20 cellular contexts compared by ENCODE assay signal in genomic region chr4:126727461-126727860, GRCh38.
DNase-seq lines count a peak whose midpoint lies in the region; FAIRE-seq and TF ChIP-seq lines count a peak whose summit lies in the region.
"Had no signal": no experiment of that assay in that cellular context is flagged by ENCODE, and none has a peak within 500 bp of the region (broad histone marks: within the 10 kb centered on the region; RNA-seq: fewer than 3 reads in every experiment).

No MANE protein-coding gene starts in this region.

- H2BK15ac ChIP-seq in mesenchymal stem cell (ENCODE audit: low read depth, poor library complexity, severe bottlenecking): no peak overlapping the region

- no peak overlapping the region for H2AFZ ChIP-seq in mesenchymal stem cell (ENCODE audit: low read depth, low read length)
- H2AFZ ChIP-seq: GM23338 had no signal

- H3K14ac ChIP-seq in mesenchymal stem cell (ENCODE audit: low read length in 2 of 2): no peak overlapping the region

- H3K36me3 ChIP-seq in bronchial epithelial cell (ENCODE audit: control insufficient read depth, insufficient read depth, low read length) (no peaks in the 10 kb centered on the region), mesenchymal stem cell (ENCODE audit: control insufficient read depth in 1 of 2, insufficient read depth in 2 of 2, low read depth in 1 of 2, low read length in 2 of 2) (no peaks in the 10 kb centered on the region)
- H3K36me3 ChIP-seq: uterus had no signal

- no peaks in the 10 kb centered on the region for H3K27me3 Mint-ChIP-seq in activated naive CD4-positive, alpha-beta T cell treated with anti-CD3 and anti-CD28 coated beads for 36 hours (ENCODE audit: low read depth)

- no peak for TF ChIP-seq CTCF in bronchial epithelial cell (IDR thresholded peaks at IDR 0.05; ENCODE audit: insufficient read depth, low read length, severe bottlenecking)

- H3K27ac ChIP-seq in mesenchymal stem cell (ENCODE audit: low read length, poor library complexity, severe bottlenecking) (no peak overlapping the region), substantia nigra (ENCODE audit: low read depth, low read length, poor library complexity, severe bottlenecking) (no peak overlapping the region)
- H3K27ac ChIP-seq: HL-60, KMS-11, uterus had no signal

- no peaks in the 10 kb centered on the region for H3K9me3 ChIP-seq in mesenchymal stem cell (ENCODE audit: control insufficient read depth, low read length)
- H3K9me3 ChIP-seq: uterus had no signal

- H3K36me3 Mint-ChIP-seq in activated naive CD4-positive, alpha-beta T cell treated with anti-CD3 and anti-CD28 coated beads for 36 hours (ENCODE audit: low read depth): no peaks in the 10 kb centered on the region
- H3K36me3 Mint-ChIP-seq: natural killer cell had no signal

- H3K4ac ChIP-seq in mesenchymal stem cell (ENCODE audit: low read depth in 1 of 2, low read length in 2 of 2): no peak overlapping the region

- no peaks in the 10 kb centered on the region for H3K4me1 Mint-ChIP-seq in activated naive CD4-positive, alpha-beta T cell treated with anti-CD3 and anti-CD28 coated beads for 36 hours (ENCODE audit: low read depth)
- H3K4me1 Mint-ChIP-seq: natural killer cell had no signal

- H3K18ac ChIP-seq in mesenchymal stem cell (ENCODE audit: low read depth in 1 of 2, low read length in 2 of 2): no peak overlapping the region

- no peak overlapping the region for H3K4me3 ChIP-seq in bronchial epithelial cell (ENCODE audit: low read depth, low read length)
- H3K4me3 ChIP-seq in mesenchymal stem cell (ENCODE audit: insufficient read depth in 1 of 2, low read depth in 1 of 2, low read length in 2 of 2): no peak overlapping the region
- H3K4me3 ChIP-seq: GM23338, lung, uterus had no signal

- FAIRE-seq in bronchial epithelial cell (lab: Jason Lieb, UNC): no peak
- no peak for FAIRE-seq in GM12891 (lab: Jason Lieb, UNC)

- CTCF ChIA-PET in activated naive CD4-positive, alpha-beta T cell treated with anti-CD3 and anti-CD28 coated beads for 36 hours (lab: Charles Lee): no interaction called here

- no peak overlapping the region for H2BK5ac ChIP-seq in mesenchymal stem cell (ENCODE audit: low read depth, low read length, poor library complexity, severe bottlenecking)

- TF ChIP-seq POLR2A in GM12891 (IDR thresholded peaks at IDR 0.05; ENCODE audit: low read depth, low read length): no peak

- H2AK5ac ChIP-seq in mesenchymal stem cell (ENCODE audit: low read length, severe bottlenecking): no peak overlapping the region

- intact Hi-C loops in activated naive CD4-positive, alpha-beta T cell treated with anti-CD3 and anti-CD28 coated beads for 36 hours (cut with micrococcal nuclease): no loop called here

- peaks cover 3% of the 10 kb centered on the region for H3K9me3 Mint-ChIP-seq in activated naive CD4-positive, alpha-beta T cell treated with anti-CD3 and anti-CD28 coated beads for 36 hours
- H3K9me3 Mint-ChIP-seq: GM23338 had no signal

- no peak overlapping the region for H3K4me2 ChIP-seq in mesenchymal stem cell (ENCODE audit: low read length, poor library complexity, severe bottlenecking)
- H3K4me2 ChIP-seq: GM23338, KMS-11 had no signal

- H4K91ac ChIP-seq in mesenchymal stem cell (ENCODE audit: low read length): no peak overlapping the region

- DNase-seq in AG08396 (ENCODE audit: low spot score): peak; percentile 7
- DNase-seq in M059J (ENCODE audit: low read depth): peak; percentile 62
- DNase-seq in bronchial epithelial cell (ENCODE audit: low read depth): peak; percentile 79
- DNase-seq in mesenchymal stem cell: no peak
- DNase-seq in NCI-H2029 (lab: John Stamatoyannopoulos, UW): no peak
- no peak for DNase-seq in activated naive CD4-positive, alpha-beta T cell treated with anti-CD3 and anti-CD28 coated beads for 36 hours
- DNase-seq in substantia nigra (lab: John Stamatoyannopoulos, UW): no peak
- no peak for DNase-seq in GM12891 (ENCODE audit: insufficient read length, low spot score)
- DNase-seq: activated CD4-positive, alpha-beta T cell treated with anti-CD3 and anti-CD28 coated beads for 4 hours; activated CD8-positive, alpha-beta memory T cell treated with anti-CD3 and anti-CD28 coated beads, Interleukin-2, amount 50 U/mL, for 4 hours; activated naive CD4-positive, alpha-beta T cell; natural killer cell; NCI-H1436; stimulated activated naive CD4-positive, alpha-beta T cell treated with Interleukin-2 at 50 U/mL for 16 hours; T1000; uterus had no signal

- H3K4me3 Mint-ChIP-seq in activated naive CD4-positive, alpha-beta T cell treated with anti-CD3 and anti-CD28 coated beads for 36 hours: no peak overlapping the region
- H3K4me3 Mint-ChIP-seq: GM23338, natural killer cell had no signal

- H3K9ac ChIP-seq in mesenchymal stem cell (ENCODE audit: low read length): no peak overlapping the region
- H3K9ac ChIP-seq: KMS-11 had no signal

- H3K23ac ChIP-seq in mesenchymal stem cell (ENCODE audit: low read length in 2 of 2): no peak overlapping the region

- H3K27me3 ChIP-seq in bronchial epithelial cell (ENCODE audit: control insufficient read depth, insufficient read depth, low read length) (no peaks in the 10 kb centered on the region), mesenchymal stem cell (ENCODE audit: control insufficient read depth in 1 of 2, insufficient read depth in 1 of 2, low read length in 2 of 2) (no peaks in the 10 kb centered on the region)

- no peak overlapping the region for H2BK12ac ChIP-seq in mesenchymal stem cell (ENCODE audit: low read length in 2 of 2)

- no peak overlapping the region for H2BK120ac ChIP-seq in mesenchymal stem cell (ENCODE audit: low read depth, low read length)

- no peaks in the 10 kb centered on the region for H3K4me1 ChIP-seq in mesenchymal stem cell (ENCODE audit: control insufficient read depth, insufficient read depth, low read depth, low read length)
- H3K4me1 ChIP-seq: uterus had no signal

- peak overlapping the region; percentile 60 for H4K8ac ChIP-seq in mesenchymal stem cell (ENCODE audit: low read length)

- 100% methylated on average over 1 of the region's 1 CpG for WGBS in mesenchymal stem cell

- no peak overlapping the region for H3K27ac Mint-ChIP-seq in activated naive CD4-positive, alpha-beta T cell treated with anti-CD3 and anti-CD28 coated beads for 36 hours
- H3K27ac Mint-ChIP-seq: GM23338, natural killer cell had no signal

- no peaks in the 10 kb centered on the region for H3K79me1 ChIP-seq in mesenchymal stem cell (replicated peaks; ENCODE audit: low read length, poor library complexity, severe bottlenecking)

TF ChIP-seq in GM12891, 5 proteins besides CTCF, POLR2A, EP300 and RAD21:
- no peak for TF ChIP-seq POLR2AphosphoS5 (IDR thresholded peaks at IDR 0.05; ENCODE audit: low read depth, low read length)
- no peak for TF ChIP-seq SPI1 (IDR thresholded peaks at IDR 0.05; ENCODE audit: low read depth, low read length)
- no peak for TF ChIP-seq PAX5 (IDR thresholded peaks at IDR 0.05; ENCODE audit: insufficient read depth, low read length, severe bottlenecking)
- no peak for TF ChIP-seq TAF1 (IDR thresholded peaks at IDR 0.05; ENCODE audit: low read depth, low read length)

Comparison
In these comparisons a context has a peak if more than half of its experiments do, and no peak if none do; other contexts are left out.
1. DNase-seq: peak in AG08396 (single experiment), M059J (single experiment) and bronchial epithelial cell (single experiment); none in mesenchymal stem cell (single experiment), NCI-H2029 (single experiment), activated naive CD4-positive, alpha-beta T cell treated with anti-CD3 and anti-CD28 coated beads for 36 hours (single experiment), substantia nigra (0 of 49) and GM12891 (single experiment).